ENCODE assay signal across 12 cellular contexts in genomic region chr1:223720987-223721591, GRCh38. TPM values are rescaled to one million over a fixed set of nuclear protein-coding genes. Genes with fewer than 3 reads are reported as not detected.
DNase-seq lines count a peak whose midpoint lies in the region; ATAC-seq and TF ChIP-seq lines count a peak whose summit lies in the region.
"Had no signal": no experiment of that assay in that cellular context is flagged by ENCODE, and none has a peak within 500 bp of the region (broad histone marks: within the 10 kb centered on the region; RNA-seq: fewer than 3 reads in every experiment).

No MANE protein-coding gene starts in this region.

- H3K4me1 Mint-ChIP-seq in T-helper 2 cell treated with Interferon-gamma antibody and Interleukin-4, amounts not matched to agents 5 μg/mL and 100 μg/mL, for 36 hours (ENCODE audit: low read depth), result peaks cover 68% of the 10 kb centered on the region

- H3K4me3 ChIP-seq in subcutaneous abdominal adipose tissue (ENCODE audit: low read depth in 1 of 5, low read length in 5 of 5), result no peak overlapping the region

- no peaks in the 10 kb centered on the region for H3K9me3 Mint-ChIP-seq in T-helper 2 cell treated with Interferon-gamma antibody and Interleukin-4, amounts not matched to agents 5 μg/mL and 100 μg/mL, for 36 hours
- H3K9me3 Mint-ChIP-seq: activated naive CD4-positive, alpha-beta T cell treated with anti-CD3 and anti-CD28 coated beads for 36 hours; naive B cell; stimulated activated naive CD8-positive, alpha-beta T cell treated with anti-CD3 and anti-CD28 coated beads, Interleukin-15, Interleukin-2, amounts not matched to agents 100 ng/mL and 50 ng/mL, for 24 hours had no signal

- H3K36me3 Mint-ChIP-seq in T-helper 2 cell treated with Interferon-gamma antibody and Interleukin-4, amounts not matched to agents 5 μg/mL and 100 μg/mL, for 36 hours (ENCODE audit: low read depth), result peaks cover 83% of the 10 kb centered on the region

- ATAC-seq in left colon (peak; percentile 72), GM19351 (IDR thresholded peaks at IDR 0.05; ENCODE audit: unreplicated experiment) (no peak)

- intact Hi-C loops in left colon (cut with DNase I, micrococcal nuclease), result no loop called here

- H3K4me1 ChIP-seq in subcutaneous abdominal adipose tissue (ENCODE audit: control insufficient read depth in 5 of 5, insufficient read depth in 5 of 5, low read length in 5 of 5), result peaks cover 15 to 62% (median 41%) of the 10 kb centered on the region in 5 donors

- peak overlapping the region; percentile 84 for H3K27ac ChIP-seq in subcutaneous abdominal adipose tissue (ENCODE audit: low read depth, low read length)

- H3K4me3 Mint-ChIP-seq in T-helper 2 cell treated with Interferon-gamma antibody and Interleukin-4, amounts not matched to agents 5 μg/mL and 100 μg/mL, for 36 hours, result no peak overlapping the region
- H3K4me3 Mint-ChIP-seq: activated naive CD4-positive, alpha-beta T cell treated with anti-CD3 and anti-CD28 coated beads for 36 hours; naive B cell; stimulated activated naive CD8-positive, alpha-beta T cell treated with anti-CD3 and anti-CD28 coated beads, Interleukin-15, Interleukin-2, amounts not matched to agents 100 ng/mL and 50 ng/mL, for 24 hours had no signal

- H3K9ac ChIP-seq in subcutaneous abdominal adipose tissue (ENCODE audit: low read length in 5 of 5), result peak overlapping the region in 2 of 5 donors; percentile 13 to 21

- DNase-seq in T-helper 2 cell treated with Interferon-gamma antibody and Interleukin-4, amounts not matched to agents 5 μg/mL and 100 μg/mL, for 36 hours (ENCODE audit: low spot score), result no peak
- DNase-seq in T-helper 2 cell, result no peak
- peak; percentile 95 for DNase-seq in amniotic epithelial cell (ENCODE audit: low read depth)
- DNase-seq in left colon, result peak; percentile 44 to 76
- no peak for DNase-seq in A172 (ENCODE audit: low spot score)
- DNase-seq in erythroblast (lab: John Stamatoyannopoulos, UW), result no peak
- DNase-seq: activated naive CD4-positive, alpha-beta T cell treated with anti-CD3 and anti-CD28 coated beads for 36 hours; AML-193; naive B cell had no signal

- peaks cover 0 to 65% (median 51%) of the 10 kb centered on the region in 5 donors for H3K36me3 ChIP-seq in subcutaneous abdominal adipose tissue (ENCODE audit: control insufficient read depth in 5 of 5, insufficient read depth in 5 of 5, low read length in 5 of 5)

- no peaks in the 10 kb centered on the region for H3K27me3 ChIP-seq in subcutaneous abdominal adipose tissue (ENCODE audit: control insufficient read depth in 5 of 5, insufficient read depth in 4 of 5, low read length in 5 of 5)

- H3K9me3 ChIP-seq in subcutaneous abdominal adipose tissue (ENCODE audit: control insufficient read depth in 5 of 5, low read length in 5 of 5), result no peaks in the 10 kb centered on the region

- H3K27me3 Mint-ChIP-seq in T-helper 2 cell treated with Interferon-gamma antibody and Interleukin-4, amounts not matched to agents 5 μg/mL and 100 μg/mL, for 36 hours (ENCODE audit: low read depth), result no peaks in the 10 kb centered on the region
- H3K27me3 Mint-ChIP-seq: naive B cell; stimulated activated naive CD8-positive, alpha-beta T cell treated with anti-CD3 and anti-CD28 coated beads, Interleukin-15, Interleukin-2, amounts not matched to agents 100 ng/mL and 50 ng/mL, for 24 hours had no signal

- peak overlapping the region; percentile 38 for H3K27ac Mint-ChIP-seq in T-helper 2 cell treated with Interferon-gamma antibody and Interleukin-4, amounts not matched to agents 5 μg/mL and 100 μg/mL, for 36 hours
- H3K27ac Mint-ChIP-seq: activated naive CD4-positive, alpha-beta T cell treated with anti-CD3 and anti-CD28 coated beads for 36 hours had no signal

- TF ChIP-seq POLR2A in erythroblast (IDR thresholded peaks at IDR 0.05; ENCODE audit: low read length), result no peak

RNA-seq across cellular contexts. Expression of gene CAPN2, which starts 8.8 kb away (rescaled TPM):
- total RNA-seq in left colon, result 100 to 1,000 TPM; 301 to 355 TPM
- total RNA-seq in A172 (2014; rRNA removed; shearing (Covaris generic)), result 432 and 455 TPM in 2 replicates

RNA-seq across cellular contexts. Expression of gene CAPN8, which starts 55.6 kb away (rescaled TPM):
- 100 to 1,000 TPM in 1 of 2 donors, 10 to 100 TPM in 1; 87.8 to 118 TPM for total RNA-seq in left colon
- total RNA-seq in A172 (2014; rRNA removed; shearing (Covaris generic)), result not detected in 2 replicates
- total RNA-seq: activated naive CD4-positive, alpha-beta T cell treated with anti-CD3 and anti-CD28 coated beads for 36 hours had no signal

Comparison
In these comparisons a context has a peak if more than half of its experiments do, and no peak if none do; other contexts are left out.
1. DNase-seq: peak in amniotic epithelial cell (single experiment) and left colon (2 of 2); none in T-helper 2 cell treated with Interferon-gamma antibody and Interleukin-4, amounts not matched to agents 5 μg/mL and 100 μg/mL, for 36 hours (single experiment), T-helper 2 cell (0 of 5), A172 (single experiment) and erythroblast (0 of 2).
2. RNA of gene CAPN8, which starts 55.6 kb away (total RNA-seq): 87.8 to 118 TPM in left colon; not detected in A172; every median in the first group is over 10 times any median in the second.